In genomic region chr3:5192568-5193319, GRCh38 we compare ENCODE assay signal across 1 cellular context.
TF ChIP-seq lines count a peak whose summit lies in the region.

No MANE protein-coding gene starts in this region.

TF ChIP-seq in GM12878, 131 proteins besides CTCF, POLR2A, EP300 and RAD21 (continued from another document):
- TF ChIP-seq ATF3 (IDR thresholded peaks at IDR 0.05; ENCODE audit: borderline replicate concordance, extremely low read depth, low read depth, low read length) (no peak), SIX5 (IDR thresholded peaks at IDR 0.05; ENCODE audit: low read depth, low read length, severe bottlenecking) (peak; percentile 14), ZNF217 (IDR thresholded peaks at IDR 0.05) (no peak), RUNX3 (IDR thresholded peaks at IDR 0.05; ENCODE audit: low read length) (0 out of 2 replicates have a peak, but pooled peaks have one; percentile 27), NBN (IDR thresholded peaks at IDR 0.05) (no peak), JUNB (IDR thresholded peaks at IDR 0.05) (no peak), POLR2AphosphoS5 (IDR thresholded peaks at IDR 0.05; ENCODE audit: low read length) (peak; percentile 39; the same call in 1 of the 2 replicates), CEBPZ (IDR thresholded peaks at IDR 0.05; ENCODE audit: low read depth, low read length) (no peak), PAX8 (IDR thresholded peaks at IDR 0.05) (no peak), ZNF687 (IDR thresholded peaks at IDR 0.05) (no peak), SPI1 (IDR thresholded peaks at IDR 0.05; ENCODE audit: borderline replicate concordance, insufficient read depth, low read depth, low read length) (peak; percentile 49; the same call in 1 of the 2 replicates), CREB1 (IDR thresholded peaks at IDR 0.05; ENCODE audit: low read depth) (no peak), HCFC1 (IDR thresholded peaks at IDR 0.05; ENCODE audit: low read length) (no peak), SREBF1 (IDR thresholded peaks at IDR 0.05; ENCODE audit: low read length) (no peak), NFYA (IDR thresholded peaks at IDR 0.05; ENCODE audit: borderline replicate concordance, low read depth, low read length) (no peak)
